17 cellular contexts compared by ENCODE assay signal in genomic region chr7:54831644-54832095, GRCh38.
DNase-seq lines count a peak whose midpoint lies in the region; ATAC-seq, FAIRE-seq and TF ChIP-seq lines count a peak whose summit lies in the region.
"Had no signal": no experiment of that assay in that cellular context is flagged by ENCODE, and none has a peak within 500 bp of the region (broad histone marks: within the 10 kb centered on the region; RNA-seq: fewer than 3 reads in every experiment).

No MANE protein-coding gene starts in this region.

- in situ Hi-C loops in HAP-1 (cut with MboI; ENCODE audit: low sequenced_read_pairs), result no loop called here

- intact Hi-C loops in body of pancreas (cut with DNase I), result no loop called here

- TF ChIP-seq CTCF in bronchial epithelial cell (IDR thresholded peaks at IDR 0.05; ENCODE audit: insufficient read depth, low read length, severe bottlenecking) (no peak), body of pancreas (IDR thresholded peaks at IDR 0.05) (no peak)

- H3K4me3 ChIP-seq in bronchial epithelial cell (ENCODE audit: low read depth, low read length), result no peak overlapping the region
- H3K4me3 ChIP-seq in body of pancreas, result no peak overlapping the region
- H3K4me3 ChIP-seq in HAP-1, result no peak overlapping the region

- FAIRE-seq in bronchial epithelial cell (lab: Jason Lieb, UNC), result peak; percentile 86
- FAIRE-seq: H54 had no signal

- WGBS in body of pancreas, 2 donors, result 59 to 73% methylated on average over 7 of the region's 7 CpGs

- TF ChIP-seq POLR2A in body of pancreas (IDR thresholded peaks at IDR 0.05), result no peak

- H3K27ac ChIP-seq in body of pancreas, result no peak overlapping the region

- H3K27me3 ChIP-seq in bronchial epithelial cell (ENCODE audit: control insufficient read depth, insufficient read depth, low read length) (no peaks in the 10 kb centered on the region), body of pancreas (no peaks in the 10 kb centered on the region), HAP-1 (ENCODE audit: low read depth) (no peaks in the 10 kb centered on the region)

- DNase-seq in H4 (ENCODE audit: low spot score), result peak; percentile 57
- peak; percentile 65 for DNase-seq in MV-4-11 (lab: John Stamatoyannopoulos, UW)
- DNase-seq in bronchial epithelial cell (ENCODE audit: low read depth), result peak; percentile 100
- DNase-seq in pons (ENCODE audit: low spot score), result peak; percentile 52
- no peak for DNase-seq in body of pancreas
- DNase-seq in HAP-1 (ENCODE audit: low spot score in 2 of 2), result no peak
- DNase-seq: activated CD4-positive, alpha-beta T cell treated with anti-CD3 and anti-CD28 coated beads, Interleukin-2, amount 50 U/mL, for 48 hours; activated T-cell treated with anti-CD3 and anti-CD28 coated beads, Interleukin-2, amount 50 U/mL, for 4 hours; caudate nucleus; effector CD8-positive, alpha-beta T cell; foreskin fibroblast; NCI-H1436 treated with DMSO at 0.1 percent for 48 hours; NCI-H446 treated with DMSO at 0.1 percent for 48 hours; retina; SK-N-SH had no signal

- H3K9me3 ChIP-seq in body of pancreas (no peaks in the 10 kb centered on the region), HAP-1 (no peaks in the 10 kb centered on the region)

- no peak for ATAC-seq in body of pancreas
- no peak for ATAC-seq in HG03108 (IDR thresholded peaks at IDR 0.05; ENCODE audit: unreplicated experiment)
- ATAC-seq: activated T-cell treated with anti-CD3 and anti-CD28 coated beads, Interleukin-2, amount 50 U/mL, for 4 hours had no signal

- H3K36me3 ChIP-seq in bronchial epithelial cell (ENCODE audit: control insufficient read depth, insufficient read depth, low read length) (no peaks in the 10 kb centered on the region), body of pancreas (replicated peaks in 1 of 2; ENCODE audit: insufficient read depth in 1 of 2, low read depth in 2 of 2) (no peaks in the 10 kb centered on the region), HAP-1 (replicated peaks) (no peaks in the 10 kb centered on the region)

- no peaks in the 10 kb centered on the region for H3K4me1 ChIP-seq in body of pancreas
- H3K4me1 ChIP-seq in HAP-1, result no peaks in the 10 kb centered on the region

Comparison
In these comparisons a context has a peak if more than half of its experiments do, and no peak if none do; other contexts are left out.
1. DNase-seq: peak in H4 (single experiment), MV-4-11 (single experiment), bronchial epithelial cell (single experiment) and pons (single experiment); none in body of pancreas (0 of 4) and HAP-1 (0 of 2).